In genomic region chr12:5770727-5771126, GRCh38 we compare ENCODE assay signal across 36 cellular contexts.
"Had no signal": no experiment of that assay in that cellular context is flagged by ENCODE, and none has a peak within 500 bp of the region (broad histone marks: within the 10 kb centered on the region; RNA-seq: fewer than 3 reads in every experiment).

No MANE protein-coding gene starts in this region.

- H3K4me1 Mint-ChIP-seq: activated CD4-positive, alpha-beta memory T cell treated with anti-CD3 and anti-CD28 coated beads, Interleukin-2, amount 10 ng/mL, durations not matched to agents 7 days and 5 days; activated CD4-positive, alpha-beta T cell treated with anti-CD3 and anti-CD28 coated beads for 36 hours; activated CD8-positive, alpha-beta memory T cell treated with anti-CD3 and anti-CD28 coated beads, Interleukin-2, amount 10 ng/mL, durations not matched to agents 7 days and 5 days; activated naive CD4-positive, alpha-beta T cell treated with anti-CD3 and anti-CD28 coated beads, Interleukin-2, amount 10 ng/mL, durations not matched to agents 7 days and 5 days; activated naive CD4-positive, alpha-beta T cell treated with anti-CD3 and anti-CD28 coated beads, Interleukin-2, amount 50 U/mL, for 24 hours; activated naive CD8-positive, alpha-beta T cell treated with anti-CD3 and anti-CD28 coated beads, Interleukin-2, amount 10 ng/mL, durations not matched to agents 7 days and 5 days; activated naive CD8-positive, alpha-beta T cell treated with anti-CD3 and anti-CD28 coated beads, Interleukin-2, amount 50 U/mL, for 24 hours; WTC11 had no signal

- H3K4me3 ChIP-seq: ascending aorta had no signal

- H3K27me3 ChIP-seq: ascending aorta had no signal

- H3K4me3 Mint-ChIP-seq: activated CD4-positive, alpha-beta memory T cell treated with anti-CD3 and anti-CD28 coated beads, Interleukin-2, amount 10 ng/mL, durations not matched to agents 7 days and 5 days; activated CD4-positive, alpha-beta T cell treated with anti-CD3 and anti-CD28 coated beads for 36 hours; activated CD8-positive, alpha-beta memory T cell treated with anti-CD3 and anti-CD28 coated beads, Interleukin-2, amount 10 ng/mL, durations not matched to agents 7 days and 5 days; activated CD8-positive, alpha-beta T cell treated with anti-CD3 and anti-CD28 coated beads, Interleukin-2, amount 10 ng/mL, durations not matched to agents 7 days and 5 days; activated naive CD4-positive, alpha-beta T cell treated with anti-CD3 and anti-CD28 coated beads, Interleukin-2, amount 10 ng/mL, durations not matched to agents 7 days and 5 days; activated naive CD4-positive, alpha-beta T cell treated with anti-CD3 and anti-CD28 coated beads, Interleukin-2, amount 50 U/mL, for 24 hours; activated naive CD8-positive, alpha-beta T cell; activated naive CD8-positive, alpha-beta T cell treated with anti-CD3 and anti-CD28 coated beads, Interleukin-2, amount 10 ng/mL, durations not matched to agents 7 days and 5 days; activated naive CD8-positive, alpha-beta T cell treated with anti-CD3 and anti-CD28 coated beads, Interleukin-2, amount 50 U/mL, for 24 hours; activated T-cell treated with anti-CD3 and anti-CD28 coated beads, Interleukin-2, amount 50 U/mL, for 24 hours; brain; T-helper 1 cell treated with Interleukin-12 subunit alpha and Interleukin-12 subunit beta and Interleukin-4 antibody, amounts not matched to agents 30 μg/mL and 1 μg/mL, for 36 hours; T-helper 2 cell treated with Interferon-gamma antibody and Interleukin-4, amounts not matched to agents 5 μg/mL and 100 μg/mL, for 36 hours; WTC11 had no signal

- H3K9me3 Mint-ChIP-seq: activated CD4-positive, alpha-beta memory T cell treated with anti-CD3 and anti-CD28 coated beads, Interleukin-2, amount 10 ng/mL, durations not matched to agents 7 days and 5 days; activated naive CD4-positive, alpha-beta T cell treated with anti-CD3 and anti-CD28 coated beads, Interleukin-2, amount 10 ng/mL, durations not matched to agents 7 days and 5 days; activated naive CD4-positive, alpha-beta T cell treated with anti-CD3 and anti-CD28 coated beads, Interleukin-2, amount 50 U/mL, for 24 hours; activated naive CD8-positive, alpha-beta T cell treated with anti-CD3 and anti-CD28 coated beads, Interleukin-2, amount 10 ng/mL, durations not matched to agents 7 days and 5 days; activated naive CD8-positive, alpha-beta T cell treated with anti-CD3 and anti-CD28 coated beads, Interleukin-2, amount 50 U/mL, for 24 hours; activated T-cell treated with anti-CD3 and anti-CD28 coated beads, Interleukin-2, amount 50 U/mL, for 24 hours; activated T-helper 2 cell treated with anti-CD3 and anti-CD28 coated beads, Interferon-gamma antibody, Interleukin-2, Interleukin-4, amounts not matched to agents 10 μg/mL and 5 μg/mL and 100 μg/mL, durations not matched to agents 14 hours and 24 hours and 36 hours; T-helper 1 cell treated with Interleukin-12 subunit alpha and Interleukin-12 subunit beta and Interleukin-4 antibody, amounts not matched to agents 30 μg/mL and 1 μg/mL, for 36 hours; T-helper 2 cell treated with Interferon-gamma antibody and Interleukin-4, amounts not matched to agents 5 μg/mL and 100 μg/mL, for 36 hours had no signal

- H3K36me3 ChIP-seq: ascending aorta had no signal

- H3K9me3 ChIP-seq: ascending aorta had no signal

- H3K27ac ChIP-seq: ascending aorta, VCaP had no signal

- ATAC-seq: activated CD4-positive, alpha-beta T cell treated with anti-CD3 and anti-CD28 coated beads for 36 hours; activated CD4-positive, CD25-positive, alpha-beta regulatory T cell treated with anti-CD3 and anti-CD28 coated beads, Interleukin-2, amount 50 U/mL, for 24 hours; activated CD8-positive, alpha-beta memory T cell treated with anti-CD3 and anti-CD28 coated beads, Interleukin-2, amount 10 ng/mL, durations not matched to agents 7 days and 5 days; activated CD8-positive, alpha-beta T cell treated with anti-CD3 and anti-CD28 coated beads, Interleukin-2, amount 10 ng/mL, durations not matched to agents 7 days and 5 days; activated naive CD8-positive, alpha-beta T cell treated with anti-CD3 and anti-CD28 coated beads, Interleukin-2, amount 50 U/mL, for 24 hours; WTC11 had no signal

- H3K36me3 Mint-ChIP-seq: activated CD8-positive, alpha-beta memory T cell treated with anti-CD3 and anti-CD28 coated beads, Interleukin-2, amount 10 ng/mL, durations not matched to agents 7 days and 5 days; activated naive CD4-positive, alpha-beta T cell treated with anti-CD3 and anti-CD28 coated beads, Interleukin-2, amount 10 ng/mL, durations not matched to agents 7 days and 5 days; activated naive CD4-positive, alpha-beta T cell treated with anti-CD3 and anti-CD28 coated beads, Interleukin-2, amount 50 U/mL, for 24 hours; activated naive CD8-positive, alpha-beta T cell; activated naive CD8-positive, alpha-beta T cell treated with anti-CD3 and anti-CD28 coated beads, Interleukin-2, amount 10 ng/mL, durations not matched to agents 7 days and 5 days; brain; WTC11 had no signal

- H3K27ac Mint-ChIP-seq: activated CD4-positive, alpha-beta memory T cell treated with anti-CD3 and anti-CD28 coated beads, Interleukin-2, amount 10 ng/mL, durations not matched to agents 7 days and 5 days; activated CD4-positive, alpha-beta T cell treated with anti-CD3 and anti-CD28 coated beads for 36 hours; activated CD8-positive, alpha-beta memory T cell treated with anti-CD3 and anti-CD28 coated beads, Interleukin-2, amount 10 ng/mL, durations not matched to agents 7 days and 5 days; activated CD8-positive, alpha-beta T cell treated with anti-CD3 and anti-CD28 coated beads, Interleukin-2, amount 10 ng/mL, durations not matched to agents 7 days and 5 days; activated naive CD4-positive, alpha-beta T cell treated with anti-CD3 and anti-CD28 coated beads, Interleukin-2, amount 10 ng/mL, durations not matched to agents 7 days and 5 days; activated naive CD4-positive, alpha-beta T cell treated with anti-CD3 and anti-CD28 coated beads, Interleukin-2, amount 50 U/mL, for 24 hours; activated naive CD8-positive, alpha-beta T cell; activated naive CD8-positive, alpha-beta T cell treated with anti-CD3 and anti-CD28 coated beads, Interleukin-2, amount 10 ng/mL, durations not matched to agents 7 days and 5 days; activated naive CD8-positive, alpha-beta T cell treated with anti-CD3 and anti-CD28 coated beads, Interleukin-2, amount 50 U/mL, for 24 hours; activated T-cell treated with anti-CD3 and anti-CD28 coated beads, Interleukin-2, amount 50 U/mL, for 24 hours; activated T-helper 2 cell treated with anti-CD3 and anti-CD28 coated beads, Interferon-gamma antibody, Interleukin-2, Interleukin-4, amounts not matched to agents 10 μg/mL and 5 μg/mL and 100 μg/mL, durations not matched to agents 14 hours and 24 hours and 36 hours; brain; T-helper 1 cell treated with Interleukin-12 subunit alpha and Interleukin-12 subunit beta and Interleukin-4 antibody, amounts not matched to agents 30 μg/mL and 1 μg/mL, for 36 hours; T-helper 2 cell treated with Interferon-gamma antibody and Interleukin-4, amounts not matched to agents 5 μg/mL and 100 μg/mL, for 36 hours; WTC11 had no signal

- DNase-seq: activated CD4-positive, alpha-beta memory T cell treated with anti-CD3 and anti-CD28 coated beads, Interleukin-2, amount 10 ng/mL, durations not matched to agents 7 days and 5 days; activated CD4-positive, alpha-beta T cell treated with anti-CD3 and anti-CD28 coated beads for 1 hour; activated CD4-positive, alpha-beta T cell treated with anti-CD3 and anti-CD28 coated beads for 36 hours; activated CD4-positive, alpha-beta T cell treated with anti-CD3 and anti-CD28 coated beads for 48 hours; activated CD4-positive, alpha-beta T cell treated with anti-CD3 and anti-CD28 coated beads, Interleukin-2, amount 50 U/mL, for 1 hour; activated CD4-positive, alpha-beta T cell treated with anti-CD3 and anti-CD28 coated beads, Interleukin-2, amount 50 U/mL, for 4 hours; activated CD4-positive, CD25-positive, alpha-beta regulatory T cell; activated CD8-positive, alpha-beta memory T cell treated with anti-CD3 and anti-CD28 coated beads for 24 hours; activated CD8-positive, alpha-beta memory T cell treated with anti-CD3 and anti-CD28 coated beads, Interleukin-2, amount 10 ng/mL, durations not matched to agents 7 days and 5 days; activated CD8-positive, alpha-beta memory T cell treated with anti-CD3 and anti-CD28 coated beads, Interleukin-2, amount 50 U/mL, for 48 hours; activated CD8-positive, alpha-beta T cell treated with anti-CD3 and anti-CD28 coated beads, Interleukin-2, amount 10 ng/mL, durations not matched to agents 7 days and 5 days; activated effector memory CD4-positive, alpha-beta T cell treated with Interleukin-2 at 50 U/mL for 16 hours; activated gamma-delta T cell; activated naive CD4-positive, alpha-beta T cell treated with anti-CD3 and anti-CD28 coated beads, Interleukin-2, amount 10 ng/mL, durations not matched to agents 7 days and 5 days; activated naive CD4-positive, alpha-beta T cell treated with Interleukin-2 at 50 U/mL for 16 hours; activated naive CD8-positive, alpha-beta T cell treated with anti-CD3 and anti-CD28 coated beads, Interleukin-2, amount 10 ng/mL, durations not matched to agents 7 days and 5 days; activated naive CD8-positive, alpha-beta T cell treated with anti-CD3 and anti-CD28 coated beads, Interleukin-2, amount 50 U/mL, for 24 hours; activated T-cell treated with anti-CD3 and anti-CD28 coated beads, Interleukin-2, amount 50 U/mL, for 24 hours; activated T-cell treated with anti-CD3 and anti-CD28 coated beads, Interleukin-2, amount 50 U/mL, for 48 hours; amygdala; anterior cingulate cortex; central memory CD4-positive, alpha-beta T cell; SW 1271; T-helper 1 cell; T-helper 2 cell; T-helper 9 cell had no signal
